Comparison of ENCODE assay signal across 26 cellular contexts in genomic region chr1:242088875-242089274, GRCh38.
"Had no signal": no experiment of that assay in that cellular context is flagged by ENCODE, and none has a peak within 500 bp of the region (broad histone marks: within the 10 kb centered on the region; RNA-seq: fewer than 3 reads in every experiment).

No MANE protein-coding gene starts in this region.

- H3K36me3 ChIP-seq: esophagus squamous epithelium, gastrocnemius medialis, heart right ventricle, left lung, lower lobe of right lung had no signal

- DNase-seq: dermis blood vessel endothelial cell; dorsolateral prefrontal cortex; effector CD4-positive, alpha-beta T cell; effector memory CD4-positive, alpha-beta T cell; erythroblast; esophagus squamous epithelium; foreskin fibroblast; foreskin melanocyte; gastrocnemius medialis; glutamatergic neuron; head of caudate nucleus; heart right ventricle; hippocampal formation; left cardiac atrium; left lung; left ventricle myocardium superior; lower lobe of right lung; mesenchymal stem cell; mucosa of descending colon; naive B cell had no signal

- H3K9me3 ChIP-seq: esophagus squamous epithelium, gastrocnemius medialis, heart right ventricle, left lung, lower lobe of right lung, mucosa of descending colon had no signal

- H3K4me3 ChIP-seq: coronary artery, esophagus squamous epithelium, gastrocnemius medialis, heart right ventricle, left lung, lower lobe of right lung, mucosa of descending colon had no signal

- FAIRE-seq: colon, islet of Langerhans, keratinocyte had no signal

- H3K27me3 ChIP-seq: esophagus squamous epithelium, gastrocnemius medialis, heart right ventricle, left lung had no signal

- H3K4me1 ChIP-seq: esophagus squamous epithelium, gastrocnemius medialis, heart right ventricle, left lung, lower lobe of right lung had no signal

- H3K27ac ChIP-seq: coronary artery, epithelial cell of prostate, esophagus squamous epithelium, gastrocnemius medialis, heart right ventricle, left lung, lower lobe of right lung had no signal

- ATAC-seq: esophagus mucosa, gastrocnemius medialis, heart right ventricle, left cardiac atrium, left lung, left ventricle myocardium superior, lower lobe of right lung, mucosa of descending colon had no signal
